8 cellular contexts compared by ENCODE assay signal in genomic region chr17:50397111-50397918, GRCh38. TPM values are rescaled to one million over a fixed set of nuclear protein-coding genes. Genes with fewer than 3 reads are reported as not detected.
DNase-seq lines count a peak whose midpoint lies in the region; ATAC-seq and TF ChIP-seq lines count a peak whose summit lies in the region.

TSS of gene LRRC59 (minus strand) at chr17:50397523. CDS start at chr17:50397317, 206 bp downstream.

- H3K9me3 ChIP-seq in HUES64 (ENCODE audit: insufficient read depth, low read depth, low read length) (no peaks in the 10 kb centered on the region), OCI-LY7 (ENCODE audit: low read length) (no peaks in the 10 kb centered on the region), mucosa of rectum (ENCODE audit: control insufficient read depth in 2 of 2, low read length in 2 of 2) (no peaks in the 10 kb centered on the region)

- no peak within 1 kb of the TSS for H3K27ac ChIP-seq in HUES64 (ENCODE audit: low read depth, low read length)
- H3K27ac ChIP-seq in OCI-LY7 (ENCODE audit: low read depth, low read length, poor library complexity, severe bottlenecking): peak within 1 kb of the TSS; percentile 4
- peak within 1 kb of the TSS; percentile 90 to 92 for H3K27ac ChIP-seq in mucosa of rectum (ENCODE audit: low read depth in 2 of 2, low read length in 2 of 2)

- H3K9ac ChIP-seq in HUES64 (ENCODE audit: low read depth, low read length) (peak within 1 kb of the TSS; percentile 90), mucosa of rectum (ENCODE audit: low read depth in 1 of 2, low read length in 2 of 2) (peak within 1 kb of the TSS; percentile 99 to 100)

- DNase-seq in DMS114 treated with DMSO at 0.1 percent for 48 hours (lab: John Stamatoyannopoulos, UW; ENCODE audit: unreplicated experiment) (peak; percentile 71), OCI-LY7 (ENCODE audit: low spot score) (peak; percentile 90), activated T-cell treated with anti-CD3 and anti-CD28 coated beads for 48 hours (ENCODE audit: low read depth) (peak; percentile 94), epithelial cell of proximal tubule (ENCODE audit: low read depth) (no peak)
- DNase-seq in stimulated activated CD8-positive, alpha-beta memory T cell treated with anti-CD3 and anti-CD28 coated beads, Interleukin-4, amount 100 ng/mL, for 4 hours (ENCODE audit: low read depth in 2 of 2, low spot score in 1 of 2): peak; percentile 84 to 86

- WGBS in HUES64: 1% methylated on average over 70 of the region's 70 CpGs

- peak; percentile 82 for TF ChIP-seq CTCF in OCI-LY7 (conservative IDR thresholded peaks at IDR 0.05; ENCODE audit: low read length)
- TF ChIP-seq CTCF in epithelial cell of proximal tubule (conservative IDR thresholded peaks at IDR 0.05; ENCODE audit: low read depth, low read length): peak; percentile 75

- intact Hi-C loops in OCI-LY7 (cut with micrococcal nuclease; ENCODE audit: unreplicated experiment): loop anchor here (1.0 to 2.0 kb wide), 2 partner anchors 25 to 81 kb away; partner anchors contain the start of gene RSAD1

- H3K4me3 ChIP-seq in HUES64 (ENCODE audit: low read length) (peak within 1 kb of the TSS; percentile 99), OCI-LY7 (ENCODE audit: low read depth, low read length, poor library complexity, severe bottlenecking) (peak within 1 kb of the TSS; percentile 84), epithelial cell of proximal tubule (ENCODE audit: low read depth, low read length) (peak within 1 kb of the TSS; percentile 82), mucosa of rectum (ENCODE audit: low read length in 2 of 2) (peak within 1 kb of the TSS; percentile 96 to 97)

- no peaks in the 10 kb centered on the region for H3K9me2 ChIP-seq in OCI-LY7 (ENCODE audit: insufficient read depth, low read length)

- H3K36me3 ChIP-seq in HUES64 (ENCODE audit: insufficient read depth, low read length) (peaks cover 32% of the 10 kb centered on the region), OCI-LY7 (ENCODE audit: insufficient read depth, low read length) (peaks cover 32% of the 10 kb centered on the region), mucosa of rectum (ENCODE audit: control insufficient read depth in 2 of 2, insufficient read depth in 2 of 2, low read length in 2 of 2) (peaks cover 28% of the 10 kb centered on the region in 2 donors)

- H3K79me2 ChIP-seq in OCI-LY7 (ENCODE audit: insufficient read depth, low read depth, low read length): peaks cover 30% of the 10 kb centered on the region

- peak; percentile 96 for ATAC-seq in GM21447 (IDR thresholded peaks at IDR 0.05; ENCODE audit: unreplicated experiment)

- CTCF ChIA-PET in OCI-LY7 (lab: Charles Lee; ENCODE audit: unreplicated experiment): interaction anchor here (0.6 to 1.8 kb wide), 10 partner anchors 23 to 85 kb away, joined by 3 to 7 read pairs (median 4); partner anchors contain the start of genes EME1 and RSAD1

- POLR2A ChIA-PET in OCI-LY7 (lab: Charles Lee): interaction anchor here (0.5 to 3.6 kb wide), 7 partner anchors 24 to 362 kb away, joined by 3 to 33 read pairs (median 6); partner anchors contain the start of genes ACSF2, EME1 and MRPL27

- BruUV-seq in OCI-LY7 (replicated peaks; lab: Mats Ljungman, UMichigan): no TSS peak

- H3K4me1 ChIP-seq in HUES64 (ENCODE audit: insufficient read depth, low read length) (peaks cover 7% of the 10 kb centered on the region; the same call in 1 of the 2 replicates), OCI-LY7 (ENCODE audit: insufficient read depth, low read length, poor library complexity, severe bottlenecking) (peaks cover 24% of the 10 kb centered on the region), mucosa of rectum (ENCODE audit: control insufficient read depth in 2 of 2, insufficient read depth in 2 of 2, low read length in 2 of 2) (peaks cover 18 to 23% of the 10 kb centered on the region in 2 donors)

- H3K4me2 ChIP-seq in OCI-LY7 (ENCODE audit: low read length): peak within 1 kb of the TSS; percentile 97

- peak within 1 kb of the TSS; percentile 86 for H2AFZ ChIP-seq in OCI-LY7 (ENCODE audit: low read length)

- peaks cover 14% of the 10 kb centered on the region; the same call in 1 of the 2 replicates for H4K20me1 ChIP-seq in OCI-LY7 (ENCODE audit: insufficient read depth, low read length)

- H3K27me3 ChIP-seq in HUES64 (ENCODE audit: insufficient read depth, low read length) (no peaks in the 10 kb centered on the region), mucosa of rectum (ENCODE audit: control insufficient read depth in 2 of 2, insufficient read depth in 2 of 2, low read length in 2 of 2) (no peaks in the 10 kb centered on the region)

RNA-seq across cellular contexts. Expression of gene LRRC59, which starts in this region (rescaled TPM):
- 98.1 TPM for polyA plus RNA-seq in HUES64 (2013, experiment 1 of 2)
- polyA plus RNA-seq in HUES64 (2013, experiment 2 of 2): 91.2 TPM
- 81.9 and 87.4 TPM in 2 replicates for total RNA-seq in OCI-LY7 (2014; rRNA removed; shearing (Covaris generic))
- 111 and 125 TPM in 2 replicates for total RNA-seq in OCI-LY7 (2022)
- total RNA-seq in epithelial cell of proximal tubule: 147 and 234 TPM in 2 replicates
